25 cellular contexts compared by ENCODE assay signal in genomic region chr9:96068511-96068910, GRCh38.
A peak's percentile ranks its signal among the peaks of the same experiment; 100 is the strongest.
DNase-seq lines count a peak whose midpoint lies in the region; ATAC-seq and TF ChIP-seq lines count a peak whose summit lies in the region.
"Had no signal": no experiment of that assay in that cellular context is flagged by ENCODE, and none has a peak within 500 bp of the region (broad histone marks: within the 10 kb centered on the region; RNA-seq: fewer than 3 reads in every experiment).

No MANE protein-coding gene starts in this region.

- H3K4me1 ChIP-seq in body of pancreas = peaks cover 29% of the 10 kb centered on the region
- peaks cover 12% of the 10 kb centered on the region for H3K4me1 ChIP-seq in prostate gland (replicated peaks)
- H3K4me1 ChIP-seq: HAP-1 had no signal

- no peak for TF ChIP-seq POLR2A in body of pancreas (IDR thresholded peaks at IDR 0.05)
- no peak for TF ChIP-seq POLR2A in prostate gland (IDR thresholded peaks at IDR 0.05)

- no peaks in the 10 kb centered on the region for H3K27me3 ChIP-seq in body of pancreas
- H3K27me3 ChIP-seq in prostate gland (replicated peaks; ENCODE audit: insufficient read depth) = no peaks in the 10 kb centered on the region
- H3K27me3 ChIP-seq: BLaER1 treated with 17β-estradiol and CSF1 and Interleukin-3, amounts not matched to agents 10 nM and 100 nM had no signal

- DNase-seq in NCI-H2196 (lab: John Stamatoyannopoulos, UW; ENCODE audit: unreplicated experiment) (peak; percentile 12), NCI-H2196 treated with DMSO at 0.1 percent for 48 hours (lab: John Stamatoyannopoulos, UW; ENCODE audit: unreplicated experiment) (no peak), body of pancreas (peak; percentile 78 to 91 (median 86)), prostate gland (ENCODE audit: low spot score) (peak; percentile 81), CD1c-positive myeloid dendritic cell (ENCODE audit: extremely low spot score) (no peak)
- DNase-seq: 8988T; Calu3; CD8-positive, alpha-beta memory T cell; DMS53; GDM1; KG1; MV-4-11; NCI-H1417; NCI-H187; NCI-H446; NCI-H69; PC-9; SIG-M5; SK-N-SH had no signal

- no peak overlapping the region for H3K4me3 ChIP-seq in body of pancreas
- H3K4me3 ChIP-seq in prostate gland = no peak overlapping the region
- H3K4me3 ChIP-seq: BLaER1 treated with 17β-estradiol and CSF1 and Interleukin-3, amounts not matched to agents 10 nM and 100 nM; GM23338; HAP-1; PC-9 had no signal

- ATAC-seq in body of pancreas = peak; percentile 47
- no peak for ATAC-seq in HG03469 (IDR thresholded peaks at IDR 0.05; ENCODE audit: unreplicated experiment)
- ATAC-seq: GM23338 had no signal

- no peaks in the 10 kb centered on the region for H3K36me3 ChIP-seq in body of pancreas (replicated peaks in 1 of 2; ENCODE audit: insufficient read depth in 1 of 2, low read depth in 2 of 2)
- H3K36me3 ChIP-seq in prostate gland = no peaks in the 10 kb centered on the region
- H3K36me3 ChIP-seq: BLaER1 treated with 17β-estradiol and CSF1 and Interleukin-3, amounts not matched to agents 10 nM and 100 nM; HAP-1 had no signal

- peak overlapping the region; percentile 69 for H3K27ac ChIP-seq in C4-2B
- H3K27ac ChIP-seq in body of pancreas = peak overlapping the region in 2 of 4 donors; percentile 6 to 10
- H3K27ac ChIP-seq in prostate gland = peak overlapping the region; percentile 60 to 71
- H3K27ac ChIP-seq: BLaER1 treated with 17β-estradiol and CSF1 and Interleukin-3, amounts not matched to agents 10 nM and 100 nM; PC-9; RWPE1 had no signal

- H3K9me3 ChIP-seq in body of pancreas = no peaks in the 10 kb centered on the region
- no peaks in the 10 kb centered on the region for H3K9me3 ChIP-seq in prostate gland
- H3K9me3 ChIP-seq: BLaER1 treated with 17β-estradiol and CSF1 and Interleukin-3, amounts not matched to agents 10 nM and 100 nM; HAP-1; SK-N-SH had no signal

- intact Hi-C loops in body of pancreas (cut with DNase I) (no loop called here), prostate gland (cut with DNase I) (loop anchor here (10.0 kb wide), 1 partner anchor 86 kb away; no protein-coding TSS in a partner anchor)

- TF ChIP-seq CTCF in C4-2B (conservative IDR thresholded peaks at IDR 0.05) = no peak
- TF ChIP-seq CTCF in body of pancreas (IDR thresholded peaks at IDR 0.05) = no peak
- TF ChIP-seq CTCF in prostate gland (IDR thresholded peaks at IDR 0.05) = no peak

- WGBS in body of pancreas, 2 donors = 37 to 44% methylated on average over 11 of the region's 11 CpGs
- 29% methylated on average over 11 of the region's 11 CpGs for WGBS in prostate gland

Comparison
In these comparisons a context has a peak if more than half of its experiments do, and no peak if none do; other contexts are left out.
1. DNase-seq: peak in NCI-H2196 (single experiment), body of pancreas (4 of 4) and prostate gland (single experiment); none in NCI-H2196 treated with DMSO at 0.1 percent for 48 hours (single experiment) and CD1c-positive myeloid dendritic cell (single experiment).